22 cellular contexts compared by ENCODE assay signal in the genomic region with DNA sequence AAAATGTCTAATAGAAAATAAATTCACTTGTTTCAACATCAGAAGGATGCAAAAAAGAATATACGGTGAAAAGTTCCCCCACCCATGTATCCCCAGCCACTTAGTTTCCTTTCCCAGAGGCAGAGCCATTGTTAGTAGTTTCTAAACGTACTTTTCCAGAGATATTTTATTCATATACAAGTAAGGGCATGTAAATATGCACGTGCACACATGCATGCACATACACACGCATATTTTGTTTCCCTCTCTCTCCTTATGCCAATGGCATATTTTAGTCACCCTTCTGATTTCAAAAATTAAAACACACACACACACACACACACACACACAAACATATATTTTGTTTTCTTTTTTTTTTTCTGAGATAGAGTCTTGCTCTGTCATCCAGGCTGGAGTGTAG.
"Had no signal": no experiment of that assay in that cellular context is flagged by ENCODE, and none has a peak within 500 bp of the region (broad histone marks: within the 10 kb centered on the region; RNA-seq: fewer than 3 reads in every experiment).

No MANE protein-coding gene starts in this region.

- H3K9me3 Mint-ChIP-seq: activated T-helper 17 cell treated with anti-CD3 and anti-CD28 coated beads, Interleukin-2, amount 50 U/mL, for 72 hours; immature natural killer cell; stimulated activated memory B cell treated with anti-CD40 and anti-IgM and Interleukin-4, amounts not matched to agents 10 μg/mL and 1 μg/mL and 100 μg/mL, for 72 hours had no signal

- H3K27me3 Mint-ChIP-seq: activated CD4-positive, alpha-beta memory T cell treated with anti-CD3 and anti-CD28 coated beads, Interleukin-2, amount 10 ng/mL, durations not matched to agents 7 days and 5 days; activated CD4-positive, alpha-beta T cell treated with anti-CD3 and anti-CD28 coated beads, Interleukin-2, amount 10 ng/mL, durations not matched to agents 24 days and 14 days; activated T-helper 17 cell treated with anti-CD3 and anti-CD28 coated beads, Interleukin-2, amount 50 U/mL, for 72 hours; stimulated activated memory B cell treated with anti-CD40 and anti-IgM and Interleukin-4, amounts not matched to agents 10 μg/mL and 1 μg/mL and 100 μg/mL, for 72 hours had no signal

- ATAC-seq: left ventricle myocardium superior; mucosa of descending colon; sciatic nerve; stimulated activated memory B cell treated with anti-CD40 and anti-IgM and Interleukin-4, amounts not matched to agents 10 μg/mL and 1 μg/mL and 100 μg/mL, for 72 hours had no signal

- H3K27me3 ChIP-seq: brain microvascular endothelial cell, stomach, uterus had no signal

- H3K36me3 ChIP-seq: brain microvascular endothelial cell, stomach, uterus had no signal

- DNase-seq: activated CD4-positive, alpha-beta memory T cell treated with anti-CD3 and anti-CD28 coated beads, Interleukin-2, amount 10 ng/mL, durations not matched to agents 7 days and 5 days; activated CD4-positive, alpha-beta T cell treated with anti-CD3 and anti-CD28 coated beads, Interleukin-2, amount 10 ng/mL, durations not matched to agents 24 days and 14 days; activated T-cell treated with anti-CD3 and anti-CD28 coated beads, Interleukin-2, amount 50 U/mL, for 1 hour; aorta; endodermal cell; foreskin melanocyte; immature natural killer cell; left ventricle myocardium superior; mesenchymal stem cell; mucosa of descending colon; occipital lobe; small intestine; stomach; trophoblast cell; uterus had no signal

- H3K9me3 ChIP-seq: mucosa of descending colon, stomach, uterus had no signal

- H3K27ac Mint-ChIP-seq: activated CD4-positive, alpha-beta memory T cell treated with anti-CD3 and anti-CD28 coated beads, Interleukin-2, amount 10 ng/mL, durations not matched to agents 7 days and 5 days; activated CD4-positive, alpha-beta T cell treated with anti-CD3 and anti-CD28 coated beads, Interleukin-2, amount 10 ng/mL, durations not matched to agents 24 days and 14 days; activated naive CD4-positive, alpha-beta T cell treated with anti-CD3 and anti-CD28 coated beads, Interleukin-2, amount 50 U/mL, for 72 hours; activated T-helper 17 cell treated with anti-CD3 and anti-CD28 coated beads, Interleukin-2, amount 50 U/mL, for 72 hours; endodermal cell; stimulated activated memory B cell treated with anti-CD40 and anti-IgM and Interleukin-4, amounts not matched to agents 10 μg/mL and 1 μg/mL and 100 μg/mL, for 72 hours had no signal

- H3K4me3 Mint-ChIP-seq: activated CD4-positive, alpha-beta memory T cell treated with anti-CD3 and anti-CD28 coated beads, Interleukin-2, amount 10 ng/mL, durations not matched to agents 7 days and 5 days; activated CD4-positive, alpha-beta T cell treated with anti-CD3 and anti-CD28 coated beads, Interleukin-2, amount 10 ng/mL, durations not matched to agents 24 days and 14 days; activated T-helper 17 cell treated with anti-CD3 and anti-CD28 coated beads, Interleukin-2, amount 50 U/mL, for 72 hours; endodermal cell; immature natural killer cell; neural crest cell; stimulated activated memory B cell treated with anti-CD40 and anti-IgM and Interleukin-4, amounts not matched to agents 10 μg/mL and 1 μg/mL and 100 μg/mL, for 72 hours had no signal

- H3K4me3 ChIP-seq: coronary artery, mucosa of descending colon, stomach, uterus had no signal

- FAIRE-seq: small intestine had no signal

- H3K27ac ChIP-seq: coronary artery, stomach, uterus had no signal
